In genomic region chr11:45929486-45930030, GRCh38 we compare ENCODE assay signal across 9 cellular contexts. TPM values are rescaled to one million over a fixed set of nuclear protein-coding genes. Genes with fewer than 3 reads are reported as not detected.
DNase-seq lines count a peak whose midpoint lies in the region; ATAC-seq and TF ChIP-seq lines count a peak whose summit lies in the region.
"Had no signal": no experiment of that assay in that cellular context is flagged by ENCODE, and none has a peak within 500 bp of the region (broad histone marks: within the 10 kb centered on the region; RNA-seq: fewer than 3 reads in every experiment).

No MANE protein-coding gene starts in this region.

- H3K4ac ChIP-seq in mesenchymal stem cell (ENCODE audit: low read depth in 1 of 2, low read length in 2 of 2), result no peak overlapping the region

- H2AK5ac ChIP-seq in mesenchymal stem cell (ENCODE audit: low read length, severe bottlenecking), result no peak overlapping the region

- H4K20me1 ChIP-seq in hepatocyte (ENCODE audit: insufficient read depth, poor library complexity, severe bottlenecking), result no peaks in the 10 kb centered on the region

- H3K79me2 ChIP-seq in hepatocyte, result no peaks in the 10 kb centered on the region

- no peak overlapping the region for H3K4me2 ChIP-seq in hepatocyte
- no peak overlapping the region for H3K4me2 ChIP-seq in mesenchymal stem cell (ENCODE audit: low read length, poor library complexity, severe bottlenecking)

- H3K36me3 ChIP-seq in hepatocyte (replicated peaks; ENCODE audit: insufficient read depth, low read depth) (no peaks in the 10 kb centered on the region), mesenchymal stem cell (ENCODE audit: control insufficient read depth in 1 of 2, insufficient read depth in 2 of 2, low read depth in 1 of 2, low read length in 2 of 2) (peaks cover 35 to 73% of the 10 kb centered on the region in 2 experiments)

- H3K9me3 ChIP-seq in hepatocyte (ENCODE audit: low read depth) (no peaks in the 10 kb centered on the region), mesenchymal stem cell (ENCODE audit: control insufficient read depth, low read length) (no peaks in the 10 kb centered on the region)

- no peak overlapping the region for H2BK5ac ChIP-seq in mesenchymal stem cell (ENCODE audit: low read depth, low read length, poor library complexity, severe bottlenecking)

- H3K4me1 ChIP-seq in hepatocyte (ENCODE audit: insufficient read depth) (peaks cover 4% of the 10 kb centered on the region), mesenchymal stem cell (ENCODE audit: control insufficient read depth, insufficient read depth, low read depth, low read length) (peaks cover 4% of the 10 kb centered on the region)

- H3K9ac ChIP-seq in mesenchymal stem cell (ENCODE audit: low read length), result no peak overlapping the region

- no peak for TF ChIP-seq POLR2A in NB4 (IDR thresholded peaks at IDR 0.05; ENCODE audit: extremely low read depth, insufficient read length)

- H3K18ac ChIP-seq in mesenchymal stem cell (ENCODE audit: low read depth in 1 of 2, low read length in 2 of 2), result no peak overlapping the region

- H2BK12ac ChIP-seq in mesenchymal stem cell (ENCODE audit: low read length in 2 of 2), result no peak overlapping the region

- H3K4me3 ChIP-seq in NB4 (ENCODE audit: low read depth, low read length) (no peak overlapping the region), hepatocyte (no peak overlapping the region), mesenchymal stem cell (ENCODE audit: insufficient read depth in 1 of 2, low read depth in 1 of 2, low read length in 2 of 2) (no peak overlapping the region)

- H3K14ac ChIP-seq in mesenchymal stem cell (ENCODE audit: low read length in 2 of 2), result no peak overlapping the region

- no peak overlapping the region for H2BK15ac ChIP-seq in mesenchymal stem cell (ENCODE audit: low read depth, poor library complexity, severe bottlenecking)

- H2AFZ ChIP-seq in hepatocyte (no peak overlapping the region), mesenchymal stem cell (ENCODE audit: low read depth, low read length) (no peak overlapping the region)

- no peak overlapping the region for H3K23ac ChIP-seq in mesenchymal stem cell (ENCODE audit: low read length in 2 of 2)

- no peaks in the 10 kb centered on the region for H3K27me3 ChIP-seq in hepatocyte
- peaks cover 6 to 17% of the 10 kb centered on the region in 2 experiments for H3K27me3 ChIP-seq in mesenchymal stem cell (ENCODE audit: control insufficient read depth in 1 of 2, insufficient read depth in 1 of 2, low read length in 2 of 2)

- 88% methylated on average over 10 of the region's 10 CpGs for WGBS in hepatocyte (ENCODE audit: low lambda C conversion rate, missing lambda C conversion rate)
- 89% methylated on average over 9 of the region's 10 CpGs for WGBS in mesenchymal stem cell

- H3K27ac ChIP-seq in hepatocyte (no peak overlapping the region), mesenchymal stem cell (ENCODE audit: low read length, poor library complexity, severe bottlenecking) (no peak overlapping the region)

- TF ChIP-seq CTCF in NB4 (IDR thresholded peaks at IDR 0.05; ENCODE audit: low read depth, low read length), result no peak
- TF ChIP-seq CTCF in hepatocyte (IDR thresholded peaks at IDR 0.05; ENCODE audit: poor library complexity), result no peak

- H2BK120ac ChIP-seq in mesenchymal stem cell (ENCODE audit: low read depth, low read length), result no peak overlapping the region

- no peak overlapping the region for H4K91ac ChIP-seq in mesenchymal stem cell (ENCODE audit: low read length)

- peaks cover 8% of the 10 kb centered on the region for H3K79me1 ChIP-seq in mesenchymal stem cell (replicated peaks; ENCODE audit: low read length, poor library complexity, severe bottlenecking)

- peak; percentile 4 for ATAC-seq in GM21526 (IDR thresholded peaks at IDR 0.05; ENCODE audit: low FRiP score, unreplicated experiment)

- DNase-seq in DMS53 treated with DMSO at 0.1 percent for 48 hours (lab: John Stamatoyannopoulos, UW; ENCODE audit: unreplicated experiment) (peak; percentile 29), NB4 (ENCODE audit: low read depth) (peak; percentile 28), kidney tubule cell (ENCODE audit: low spot score) (peak; percentile 29), hepatocyte (ENCODE audit: low spot score) (no peak), MV-4-11 (lab: John Stamatoyannopoulos, UW) (no peak), NCI-H2029 (lab: John Stamatoyannopoulos, UW) (no peak), mesenchymal stem cell (no peak)
- DNase-seq: cortex of kidney had no signal

- no peak overlapping the region for H4K8ac ChIP-seq in mesenchymal stem cell (ENCODE audit: low read length)

- H3K9me2 ChIP-seq in hepatocyte (replicated peaks; ENCODE audit: insufficient read depth), result no peaks in the 10 kb centered on the region

RNA-seq across cellular contexts. Expression of gene LARGE2, which starts 7.1 kb away (rescaled TPM):
- 4.3 and 4.7 TPM in 2 replicates for total RNA-seq in hepatocyte
- polyA plus RNA-seq in hepatocyte, result 9.7 and 11.6 TPM in 2 replicates
- 0.08 TPM for polyA plus RNA-seq in mesenchymal stem cell (2013, experiment 1 of 2)
- polyA plus RNA-seq in mesenchymal stem cell (2013, experiment 2 of 2), result 0.07 TPM

RNA-seq across cellular contexts. Expression of gene PEX16, which starts 11.9 kb away (rescaled TPM):
- 20.3 and 28.0 TPM in 2 replicates for total RNA-seq in hepatocyte
- 32.8 and 37.3 TPM in 2 replicates for polyA plus RNA-seq in hepatocyte
- 16.4 TPM for polyA plus RNA-seq in mesenchymal stem cell (2013, experiment 1 of 2)
- 17.3 TPM for polyA plus RNA-seq in mesenchymal stem cell (2013, experiment 2 of 2)

RNA-seq across cellular contexts. Expression of gene FREY1, which starts 22.5 kb away (rescaled TPM):
- not detected in 2 replicates for total RNA-seq in hepatocyte
- 0.21 TPM in 1 of 2 replicates, not detected in the other for polyA plus RNA-seq in hepatocyte
- 0.28 TPM for polyA plus RNA-seq in mesenchymal stem cell (2013, experiment 1 of 2)
- polyA plus RNA-seq in mesenchymal stem cell (2013, experiment 2 of 2), result 0.15 TPM

RNA-seq across cellular contexts. Expression of gene MAPK8IP1, which starts 44.1 kb away (rescaled TPM):
- total RNA-seq in hepatocyte, result 5.2 and 7.6 TPM in 2 replicates
- 7.2 and 8.3 TPM in 2 replicates for polyA plus RNA-seq in hepatocyte
- polyA plus RNA-seq in mesenchymal stem cell (2013, experiment 1 of 2), result 7.5 TPM
- polyA plus RNA-seq in mesenchymal stem cell (2013, experiment 2 of 2), result 8.0 TPM

Comparison
In these comparisons a context has a peak if more than half of its experiments do, and no peak if none do; other contexts are left out.
1. DNase-seq: peak in DMS53 treated with DMSO at 0.1 percent for 48 hours (single experiment), NB4 (single experiment) and kidney tubule cell (single experiment); none in hepatocyte (single experiment), MV-4-11 (single experiment), NCI-H2029 (single experiment) and mesenchymal stem cell (single experiment).